30 cellular contexts compared by ENCODE assay signal in the genomic region with DNA sequence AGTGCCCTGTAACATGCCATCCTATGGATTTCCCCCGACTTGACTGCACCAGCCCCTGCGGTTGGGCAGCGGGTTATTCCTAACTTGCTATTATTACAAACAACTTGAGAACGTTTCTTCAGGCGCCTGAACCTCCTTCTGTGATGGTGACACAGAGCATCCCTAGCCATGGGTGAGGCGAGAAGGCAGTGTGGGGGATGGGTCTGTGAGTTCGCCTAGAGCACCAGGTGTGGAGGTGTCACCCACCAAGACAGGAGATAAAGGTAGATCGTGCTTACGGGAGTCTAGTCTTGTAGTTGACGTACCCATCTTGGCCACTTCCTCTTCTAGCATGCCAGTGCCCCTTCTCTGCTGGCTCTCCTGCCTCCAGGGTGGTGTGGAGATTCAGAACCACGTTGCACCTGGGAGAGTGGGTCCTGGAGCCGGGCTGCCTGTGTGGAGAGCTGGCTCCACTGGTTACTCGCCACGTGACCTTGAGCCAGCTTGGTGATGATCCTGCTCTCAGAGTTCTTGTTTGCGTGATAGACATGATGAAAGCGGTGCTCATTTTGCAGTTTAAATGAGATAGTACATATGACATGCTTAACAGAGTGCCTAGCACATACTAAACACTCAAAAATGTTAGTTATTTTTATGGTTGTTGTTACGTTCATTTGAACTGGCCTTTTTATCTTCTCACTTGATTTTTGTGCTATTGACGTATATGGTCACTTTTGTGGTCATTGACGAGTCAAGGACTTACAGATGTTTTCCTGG. TPM values are rescaled to one million over a fixed set of nuclear protein-coding genes. Genes with fewer than 3 reads are reported as not detected.
DNase-seq lines count a peak whose midpoint lies in the region; ATAC-seq, FAIRE-seq and TF ChIP-seq lines count a peak whose summit lies in the region.
"Had no signal": no experiment of that assay in that cellular context is flagged by ENCODE, and none has a peak within 500 bp of the region (broad histone marks: within the 10 kb centered on the region; RNA-seq: fewer than 3 reads in every experiment).

No MANE protein-coding gene starts in this region.

- TF ChIP-seq CTCF in WTC11 (IDR thresholded peaks at IDR 0.05) (no peak), HepG2 (CRISPR knock-in tag; IDR thresholded peaks at IDR 0.05) (no peak), spleen (IDR thresholded peaks at IDR 0.05 in 8 of 11, conservative IDR thresholded peaks at IDR 0.05 in 3 of 11) (no peak), Calu3 (IDR thresholded peaks at IDR 0.05; ENCODE audit: unreplicated experiment) (no peak)

- H3K4me3 ChIP-seq in HepG2 (replicated peaks in 1 of 3; ENCODE audit: insufficient read depth in 1 of 3, low read depth in 2 of 3, low read length in 3 of 3) (no peak overlapping the region), spleen (no peak overlapping the region)
- H3K4me3 ChIP-seq: cardiac muscle cell, esophagus muscularis mucosa, GM23248, PC-9, SK-N-MC, testis had no signal

- DNase-seq in DMS53 (lab: John Stamatoyannopoulos, UW), result peak; percentile 36
- no peak for DNase-seq in WTC11 (ENCODE audit: low spot score)
- DNase-seq in HepG2 (ENCODE audit: low spot score), result no peak
- peak; percentile 46 for DNase-seq in spleen
- no peak for DNase-seq in HEK293T (ENCODE audit: extremely low spot score)
- DNase-seq in Calu3, result no peak
- DNase-seq in ecto neural progenitor cell (ENCODE audit: low spot score), result no peak
- no peak for DNase-seq in stimulated activated CD4-positive, alpha-beta T cell treated with anti-CD3 and anti-CD28 coated beads, Interleukin-2, amount 100 ng/mL, for 48 hours
- DNase-seq: activated CD4-positive, alpha-beta memory T cell treated with anti-CD3 and anti-CD28 coated beads for 36 hours; activated CD8-positive, alpha-beta memory T cell treated with anti-CD3 and anti-CD28 coated beads, Interleukin-2, amount 50 U/mL, for 4 hours; activated effector memory CD4-positive, alpha-beta T cell treated with Interleukin-2 at 50 U/mL for 16 hours; activated naive CD8-positive, alpha-beta T cell treated with anti-CD3 and anti-CD28 coated beads, Interleukin-2, amount 10 ng/mL, durations not matched to agents 7 days and 5 days; cortex of kidney; foreskin fibroblast; GM23248; midbrain; naive B cell; NCI-H146; NCI-H2107; occipital lobe; PC-9; stimulated activated naive CD4-positive, alpha-beta T cell; testis had no signal

- BruUV-seq in HepG2 (replicated peaks; lab: Mats Ljungman, UMichigan), result no TSS peak
- BruUV-seq in Calu3 (replicated peaks; lab: Mats Ljungman, UMichigan), result no TSS peak

- TF ChIP-seq POLR2A in HepG2 (IDR thresholded peaks at IDR 0.05; ENCODE audit: insufficient read depth in 1 of 2, low read depth in 2 of 2, low read length in 2 of 2) (no peak), spleen (IDR thresholded peaks at IDR 0.05) (no peak)

- H3K9ac ChIP-seq in HepG2 (ENCODE audit: insufficient read depth, low read depth, low read length), result no peak overlapping the region
- H3K9ac ChIP-seq: GM23248 had no signal

- H3K4me1 ChIP-seq in HepG2 (ENCODE audit: insufficient read depth, low read length), result peaks cover 68% of the 10 kb centered on the region
- H3K4me1 ChIP-seq in spleen, result peaks cover 13 to 73% (median 31%) of the 10 kb centered on the region in 6 donors

- H3K4me2 ChIP-seq in HepG2 (ENCODE audit: low read depth, low read length), result no peak overlapping the region
- H3K4me2 ChIP-seq: PC-9 had no signal

- no peak overlapping the region for H3K4me3 Mint-ChIP-seq in WTC11
- H3K4me3 Mint-ChIP-seq in Calu3 (ENCODE audit: low read depth, unreplicated experiment), result no peak overlapping the region
- H3K4me3 Mint-ChIP-seq: activated CD4-positive, alpha-beta memory T cell treated with anti-CD3 and anti-CD28 coated beads for 36 hours; activated naive CD8-positive, alpha-beta T cell treated with anti-CD3 and anti-CD28 coated beads, Interleukin-2, amount 10 ng/mL, durations not matched to agents 7 days and 5 days; naive B cell; T-helper 1 cell treated with Interleukin-12 subunit alpha and Interleukin-12 subunit beta and Interleukin-4 antibody, amounts not matched to agents 30 μg/mL and 1 μg/mL, for 36 hours had no signal

- no peaks in the 10 kb centered on the region; the same call in 1 of the 2 replicates for H3K27me3 Mint-ChIP-seq in WTC11 (ENCODE audit: low read depth)
- H3K27me3 Mint-ChIP-seq in Calu3 (ENCODE audit: unreplicated experiment), result no peaks in the 10 kb centered on the region
- H3K27me3 Mint-ChIP-seq: activated CD4-positive, alpha-beta memory T cell treated with anti-CD3 and anti-CD28 coated beads for 36 hours; activated naive CD8-positive, alpha-beta T cell treated with anti-CD3 and anti-CD28 coated beads, Interleukin-2, amount 10 ng/mL, durations not matched to agents 7 days and 5 days; naive B cell had no signal

- TF ChIP-seq EP300 in HepG2 (IDR thresholded peaks at IDR 0.05; ENCODE audit: low read depth in 2 of 2, low read length in 2 of 2), result no peak
- TF ChIP-seq EP300 in HepG2 (CRISPR knock-in tag; IDR thresholded peaks at IDR 0.05; ENCODE audit: borderline replicate concordance), result no peak

- H3K4me1 Mint-ChIP-seq in WTC11 (peaks cover 3% of the 10 kb centered on the region), Calu3 (ENCODE audit: low read depth, unreplicated experiment) (peaks cover 21% of the 10 kb centered on the region)

- H3K36me3 Mint-ChIP-seq in WTC11, result peaks cover 19% of the 10 kb centered on the region; the same call in 1 of the 2 replicates
- H3K36me3 Mint-ChIP-seq in Calu3 (ENCODE audit: insufficient read depth, unreplicated experiment), result peaks cover 14% of the 10 kb centered on the region

- POLR2A ChIA-PET in WTC11 (lab: Charles Lee), result no interaction called here
- POLR2A ChIA-PET in HepG2 (lab: Yijun Ruan, JAX), result interaction anchor here (1.0 to 3.2 kb wide), 2 partner anchors 38 to 46 kb away, joined by 4 to 22 read pairs; partner anchors contain the start of gene TBC1D22A
- POLR2A ChIA-PET in HEK293T (lab: Yijun Ruan, JAX), result interaction anchor here (1.1 kb wide), 1 partner anchor 38 kb away, joined by 6 read pairs; the partner anchor contains the start of gene TBC1D22A

- H3K9me3 Mint-ChIP-seq in WTC11 (no peaks in the 10 kb centered on the region), Calu3 (ENCODE audit: low read depth, unreplicated experiment) (no peaks in the 10 kb centered on the region)
- H3K9me3 Mint-ChIP-seq: activated CD4-positive, alpha-beta memory T cell treated with anti-CD3 and anti-CD28 coated beads for 36 hours; activated naive CD8-positive, alpha-beta T cell treated with anti-CD3 and anti-CD28 coated beads, Interleukin-2, amount 10 ng/mL, durations not matched to agents 7 days and 5 days; naive B cell; T-helper 1 cell treated with Interleukin-12 subunit alpha and Interleukin-12 subunit beta and Interleukin-4 antibody, amounts not matched to agents 30 μg/mL and 1 μg/mL, for 36 hours had no signal

- in situ Hi-C loops in HepG2 (cut with HindIII; ENCODE audit: extremely low pct_ligation_motif_present, low pct_unique_long_range_greater_than_20kb), result no loop called here

- no peak for FAIRE-seq in HepG2 (lab: Jason Lieb, UNC)
- FAIRE-seq: endometrium, keratinocyte had no signal

- WGBS in HepG2 (ENCODE audit: low lambda C conversion rate), result 96% methylated on average over 19 of the region's 19 CpGs
- WGBS in spleen, 5 donors, result 82 to 94% (median 91%) methylated on average over 19 of the region's 19 CpGs

- H3K9me3 ChIP-seq in HepG2 (ENCODE audit: low read length) (no peaks in the 10 kb centered on the region), spleen (no peaks in the 10 kb centered on the region)
- H3K9me3 ChIP-seq: esophagus muscularis mucosa, testis had no signal

- H4K20me1 ChIP-seq in HepG2 (ENCODE audit: insufficient read depth, low read length), result no peaks in the 10 kb centered on the region

- peaks cover 4% of the 10 kb centered on the region for H3K79me2 ChIP-seq in HepG2 (ENCODE audit: insufficient read depth, low read length)

- intact Hi-C loops in HepG2 (cut with micrococcal nuclease; ENCODE audit: unreplicated experiment), result no loop called here
- intact Hi-C loops in spleen (cut with DNase I; ENCODE audit: low total_unique reads), result loop anchor here (5.0 kb wide), 1 partner anchor 1692 kb away; no protein-coding TSS in a partner anchor
- intact Hi-C loops in Calu3 (cut with micrococcal nuclease; ENCODE audit: unreplicated experiment), result no loop called here

- peaks cover 18 to 36% of the 10 kb centered on the region in 2 experiments for H3K36me3 ChIP-seq in HepG2 (replicated peaks in 1 of 2; ENCODE audit: control insufficient read depth in 1 of 2, insufficient read depth in 2 of 2, low read length in 2 of 2)
- H3K36me3 ChIP-seq in spleen, result peaks cover 0 to 94% (median 62%) of the 10 kb centered on the region in 6 donors

- H2AFZ ChIP-seq in HepG2 (ENCODE audit: low read length), result no peak overlapping the region
- H2AFZ ChIP-seq: GM23248, PC-9 had no signal

- ATAC-seq in WTC11 (no peak), HepG2 (no peak)
- ATAC-seq: activated CD4-positive, CD25-positive, alpha-beta regulatory T cell treated with anti-CD3 and anti-CD28 coated beads, Interleukin-2, amount 50 U/mL, for 24 hours had no signal

- TF ChIP-seq RAD21 in HepG2 (CRISPR knock-in tag; IDR thresholded peaks at IDR 0.05), result no peak

- H3K27me3 ChIP-seq in HepG2 (ENCODE audit: control insufficient read depth in 1 of 2, insufficient read depth in 2 of 2, low read length in 2 of 2) (no peaks in the 10 kb centered on the region), spleen (replicated peaks in 1 of 7) (no peaks in the 10 kb centered on the region)
- H3K27me3 ChIP-seq: cardiac muscle cell, esophagus muscularis mucosa, testis had no signal

- no peak overlapping the region for H3K27ac ChIP-seq in HepG2 (ENCODE audit: extremely low read length, insufficient read depth, low read length)
- no peak overlapping the region for H3K27ac ChIP-seq in spleen
- H3K27ac ChIP-seq: cardiac muscle cell, esophagus muscularis mucosa, GM23248, PC-9, testis had no signal

- H3K27ac Mint-ChIP-seq in WTC11 (peak overlapping the region; percentile 15; the same call in 1 of the 2 replicates), Calu3 (ENCODE audit: unreplicated experiment) (no peak overlapping the region)
- H3K27ac Mint-ChIP-seq: activated CD4-positive, alpha-beta memory T cell treated with anti-CD3 and anti-CD28 coated beads for 36 hours; activated naive CD8-positive, alpha-beta T cell treated with anti-CD3 and anti-CD28 coated beads, Interleukin-2, amount 10 ng/mL, durations not matched to agents 7 days and 5 days; T-helper 1 cell treated with Interleukin-12 subunit alpha and Interleukin-12 subunit beta and Interleukin-4 antibody, amounts not matched to agents 30 μg/mL and 1 μg/mL, for 36 hours had no signal

- CTCF ChIA-PET in WTC11 (lab: Charles Lee), result interaction anchor here (0.6 to 1.7 kb wide), 4 partner anchors 26 to 684 kb away, joined by 3 to 20 read pairs (median 4); no protein-coding TSS in a partner anchor
- CTCF ChIA-PET in HepG2 (lab: Yijun Ruan, JAX; ENCODE audit: low intra/inter-chr PET ratio, low total read pairs), result no interaction called here
- CTCF ChIA-PET in HEK293T (lab: Yijun Ruan, JAX), result no interaction called here
- CTCF ChIA-PET in Calu3 (lab: Charles Lee), result interaction anchor here (0.9 kb wide), 1 partner anchor 10 kb away, joined by 3 read pairs; no protein-coding TSS in a partner anchor

RNA-seq across cellular contexts. Expression of gene TBC1D22A, which starts 37.8 kb away (rescaled TPM):
- total RNA-seq in WTC11 (2021) (18.1 to 21.0 TPM (median 19.1 TPM) in 3 replicates), HepG2 (2016; rRNA removed; fragmentation: Illumina TruSeq; extraction: Trizol) (17.3 and 17.6 TPM in 2 replicates), spleen (10 to 100 TPM; 40.1 to 66.9 (median 54.8) TPM), Calu3 (2022) (27.6 and 28.2 TPM in 2 replicates)
- total RNA-seq in HepG2 (2016; cell fraction: cytosol; rRNA removed; fragmentation: Illumina TruSeq; extraction: Trizol; ENCODE audit: low read depth), result 13.6 and 13.8 TPM in 2 replicates
- 14.5 and 18.0 TPM in 2 replicates for total RNA-seq in HepG2 (2016; cell fraction: insoluble cytoplasmic fraction; rRNA removed; fragmentation: Illumina TruSeq; extraction: Trizol)
- total RNA-seq in HepG2 (2016; cell fraction: membrane; rRNA removed; fragmentation: Illumina TruSeq; extraction: Trizol), result 15.2 and 19.7 TPM in 2 replicates
- total RNA-seq in HepG2 (2016; cell fraction: nucleus; rRNA removed; fragmentation: Illumina TruSeq; extraction: Trizol), result 11.0 and 13.2 TPM in 2 replicates
- polyA plus RNA-seq in HepG2 (2011; rRNA removed) (17.5 and 18.0 TPM in 2 replicates), spleen (10 to 100 TPM; 17.2 to 34.0 (median 25.9) TPM)
- 16.4 and 18.2 TPM in 2 replicates for polyA plus RNA-seq in HepG2 (2011; cell fraction: cytosol; rRNA removed)
- 14.2 and 18.7 TPM in 2 replicates for polyA plus RNA-seq in HepG2 (2011; cell fraction: nucleus; rRNA removed)
- 12.4 and 15.2 TPM in 2 replicates for polyA plus RNA-seq in HepG2 (2012)
- 7.7 and 9.5 TPM in 2 replicates for polyA plus RNA-seq in HepG2 (2016; cell fraction: cytosol; fragmentation: Illumina TruSeq; extraction: Trizol; ENCODE audit: low read depth)
- polyA plus RNA-seq in HepG2 (2016; cell fraction: insoluble cytoplasmic fraction; fragmentation: Illumina TruSeq; extraction: Trizol; ENCODE audit: low read depth), result 17.3 and 21.6 TPM in 2 replicates
- polyA plus RNA-seq in HepG2 (2016; cell fraction: membrane; fragmentation: Illumina TruSeq; extraction: Trizol; ENCODE audit: low read depth), result 14.3 and 16.8 TPM in 2 replicates
- 13.4 and 13.5 TPM in 2 replicates for polyA plus RNA-seq in HepG2 (2016; cell fraction: nucleus; fragmentation: Illumina TruSeq; extraction: Trizol; ENCODE audit: insufficient read depth, low read depth)
- polyA minus RNA-seq in HepG2 (2011; rRNA and poly(A)+ RNA removed; ENCODE audit: low replicate concordance), result 14.2 and 23.5 TPM in 2 replicates
- polyA minus RNA-seq in HepG2 (2011; cell fraction: cytosol; rRNA and poly(A)+ RNA removed), result 11.9 and 12.0 TPM in 2 replicates
- polyA minus RNA-seq in HepG2 (2011; cell fraction: nucleus; rRNA and poly(A)+ RNA removed), result 21.5 and 22.0 TPM in 2 replicates

Comparison
In these comparisons a context has a peak if more than half of its experiments do, and no peak if none do; other contexts are left out.
1. DNase-seq: peak in DMS53 (single experiment) and spleen (single experiment); none in WTC11 (single experiment), HepG2 (single experiment), HEK293T (single experiment), Calu3 (single experiment), ecto neural progenitor cell (single experiment) and stimulated activated CD4-positive, alpha-beta T cell treated with anti-CD3 and anti-CD28 coated beads, Interleukin-2, amount 100 ng/mL, for 48 hours (0 of 2).
2. CTCF ChIA-PET loops: an anchor here in WTC11 (0.6 to 1.7 kb wide) and Calu3 (0.9 kb wide); none called in HepG2 and HEK293T.